ENCODE assay signal across 31 cellular contexts in the genomic region with DNA sequence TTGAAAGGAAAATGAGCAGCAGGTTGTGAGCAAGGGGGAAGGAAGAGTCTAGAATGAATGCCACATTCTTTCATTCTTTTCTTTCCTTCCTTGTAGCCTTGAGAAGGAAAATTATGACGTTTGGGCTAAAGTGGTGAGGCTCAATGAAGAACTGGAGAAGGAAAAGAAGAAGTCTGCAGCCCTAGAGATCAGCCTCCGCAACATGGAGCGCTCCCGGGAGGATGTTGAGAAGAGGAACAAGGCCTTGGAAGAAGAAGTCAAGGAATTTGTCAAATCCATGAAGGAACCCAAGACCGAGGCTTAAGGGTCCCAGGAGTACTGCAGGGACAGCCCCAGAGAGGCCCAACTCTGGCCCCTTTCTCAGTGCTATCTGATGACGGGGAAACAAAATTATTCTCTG. TPM values are rescaled to one million over a fixed set of nuclear protein-coding genes. Genes with fewer than 3 reads are reported as not detected.
DNase-seq lines count a peak whose midpoint lies in the region; ATAC-seq and TF ChIP-seq lines count a peak whose summit lies in the region.
"Had no signal": no experiment of that assay in that cellular context is flagged by ENCODE, and none has a peak within 500 bp of the region (broad histone marks: within the 10 kb centered on the region; RNA-seq: fewer than 3 reads in every experiment).

No MANE protein-coding gene starts in this region.

- H3K36me3 Mint-ChIP-seq in activated CD4-positive, alpha-beta T cell treated with anti-CD3 and anti-CD28 coated beads, Interleukin-2, amount 10 ng/mL, durations not matched to agents 24 days and 14 days (ENCODE audit: low read depth) = peaks cover 59% of the 10 kb centered on the region
- H3K36me3 Mint-ChIP-seq in CD4-positive, alpha-beta T cell (ENCODE audit: low read depth) = peaks cover 76% of the 10 kb centered on the region
- peaks cover 77% of the 10 kb centered on the region for H3K36me3 Mint-ChIP-seq in activated CD4-positive, alpha-beta memory T cell treated with anti-CD3 and anti-CD28 coated beads, Interleukin-2, amount 10 ng/mL, durations not matched to agents 7 days and 5 days (ENCODE audit: low read depth)
- H3K36me3 Mint-ChIP-seq in naive B cell = peaks cover 14 to 44% of the 10 kb centered on the region in 2 donors

- intact Hi-C loops in activated CD4-positive, alpha-beta T cell treated with anti-CD3 and anti-CD28 coated beads, Interleukin-2, amount 10 ng/mL, durations not matched to agents 24 days and 14 days (cut with micrococcal nuclease) = no loop called here
- intact Hi-C loops in CD4-positive, alpha-beta T cell (cut with DNase I, micrococcal nuclease) = no loop called here

- no peak for DNase-seq in activated CD4-positive, alpha-beta T cell treated with anti-CD3 and anti-CD28 coated beads, Interleukin-2, amount 10 ng/mL, durations not matched to agents 24 days and 14 days
- no peak for DNase-seq in activated CD4-positive, alpha-beta T cell treated with anti-CD3 and anti-CD28 coated beads for 48 hours
- DNase-seq in CD4-positive, alpha-beta T cell = no peak
- DNase-seq in activated CD4-positive, alpha-beta memory T cell treated with anti-CD3 and anti-CD28 coated beads, Interleukin-2, amount 10 ng/mL, durations not matched to agents 7 days and 5 days = no peak
- DNase-seq in naive B cell (no peak), NCI-H2081 (lab: John Stamatoyannopoulos, UW) (no peak), GM19240 (ENCODE audit: insufficient read length, low spot score) (no peak), NCI-H526 (lab: John Stamatoyannopoulos, UW) (no peak)
- DNase-seq: AML-193; brain microvascular endothelial cell; Calu3; effector memory CD4-positive, alpha-beta T cell; foreskin fibroblast; NCI-H1048; NCI-H187 treated with DMSO at 0.1 percent for 48 hours; NCI-H2227 treated with DMSO at 0.1 percent for 48 hours; NCI-H748 treated with DMSO at 0.1 percent for 48 hours; pancreas; stimulated activated CD4-positive, alpha-beta T cell treated with anti-CD3 and anti-CD28 coated beads, Interleukin-2, amount 100 ng/mL, for 24 hours; T-helper 9 cell; testis; uterus; WERI-Rb-1 had no signal

- TF ChIP-seq CTCF in CD4-positive, alpha-beta T cell (IDR thresholded peaks at IDR 0.05) = no peak

- no peaks in the 10 kb centered on the region for H3K9me3 ChIP-seq in CD4-positive, alpha-beta T cell (ENCODE audit: control insufficient read depth, low read length)
- H3K9me3 ChIP-seq: pancreas, testis, uterus had no signal

- no peaks in the 10 kb centered on the region for H3K9me3 Mint-ChIP-seq in activated CD4-positive, alpha-beta T cell treated with anti-CD3 and anti-CD28 coated beads, Interleukin-2, amount 10 ng/mL, durations not matched to agents 24 days and 14 days
- no peaks in the 10 kb centered on the region for H3K9me3 Mint-ChIP-seq in CD4-positive, alpha-beta T cell
- no peaks in the 10 kb centered on the region for H3K9me3 Mint-ChIP-seq in activated CD4-positive, alpha-beta memory T cell treated with anti-CD3 and anti-CD28 coated beads, Interleukin-2, amount 10 ng/mL, durations not matched to agents 7 days and 5 days
- no peaks in the 10 kb centered on the region for H3K9me3 Mint-ChIP-seq in naive B cell
- H3K9me3 Mint-ChIP-seq: nephron had no signal

- CTCF ChIA-PET in CD4-positive, alpha-beta T cell (lab: Charles Lee) = no interaction called here
- CTCF ChIA-PET in activated CD4-positive, alpha-beta memory T cell treated with anti-CD3 and anti-CD28 coated beads, Interleukin-2, amount 10 ng/mL, durations not matched to agents 7 days and 5 days (lab: Charles Lee) = no interaction called here

- H3K4me3 Mint-ChIP-seq in activated CD4-positive, alpha-beta T cell treated with anti-CD3 and anti-CD28 coated beads, Interleukin-2, amount 10 ng/mL, durations not matched to agents 24 days and 14 days = no peak overlapping the region
- no peak overlapping the region for H3K4me3 Mint-ChIP-seq in CD4-positive, alpha-beta T cell
- no peak overlapping the region for H3K4me3 Mint-ChIP-seq in activated CD4-positive, alpha-beta memory T cell treated with anti-CD3 and anti-CD28 coated beads, Interleukin-2, amount 10 ng/mL, durations not matched to agents 7 days and 5 days
- H3K4me3 Mint-ChIP-seq in naive B cell = no peak overlapping the region
- H3K4me3 Mint-ChIP-seq: nephron had no signal

- H3K27ac Mint-ChIP-seq in activated CD4-positive, alpha-beta T cell treated with anti-CD3 and anti-CD28 coated beads, Interleukin-2, amount 10 ng/mL, durations not matched to agents 24 days and 14 days = peak overlapping the region; percentile 12
- peak overlapping the region; percentile 87 for H3K27ac Mint-ChIP-seq in CD4-positive, alpha-beta T cell
- peak overlapping the region; percentile 24 for H3K27ac Mint-ChIP-seq in activated CD4-positive, alpha-beta memory T cell treated with anti-CD3 and anti-CD28 coated beads, Interleukin-2, amount 10 ng/mL, durations not matched to agents 7 days and 5 days
- H3K27ac Mint-ChIP-seq in naive B cell = peak overlapping the region in 4 of 6 donors; percentile 13 to 84 (median 76)
- H3K27ac Mint-ChIP-seq: nephron had no signal

- ATAC-seq in CD4-positive, alpha-beta T cell (ENCODE audit: poor library complexity) = no peak
- no peak for ATAC-seq in naive B cell (ENCODE audit: low read depth in 2 of 2)
- ATAC-seq: HCT116, HepG2, left lobe of liver, pancreas had no signal

- POLR2A ChIA-PET in CD4-positive, alpha-beta T cell (lab: Charles Lee) = no interaction called here
- POLR2A ChIA-PET in activated CD4-positive, alpha-beta memory T cell treated with anti-CD3 and anti-CD28 coated beads, Interleukin-2, amount 10 ng/mL, durations not matched to agents 7 days and 5 days (lab: Charles Lee) = no interaction called here

- no peak overlapping the region for H3K27ac ChIP-seq in CD4-positive, alpha-beta T cell (ENCODE audit: low read depth, low read length)
- H3K27ac ChIP-seq: brain microvascular endothelial cell, HL-60, pancreas, SK-N-MC, uterus, WERI-Rb-1 had no signal

- peaks cover 32% of the 10 kb centered on the region for H3K4me1 Mint-ChIP-seq in activated CD4-positive, alpha-beta T cell treated with anti-CD3 and anti-CD28 coated beads, Interleukin-2, amount 10 ng/mL, durations not matched to agents 24 days and 14 days
- peaks cover 51% of the 10 kb centered on the region for H3K4me1 Mint-ChIP-seq in CD4-positive, alpha-beta T cell (ENCODE audit: low read depth)
- H3K4me1 Mint-ChIP-seq in activated CD4-positive, alpha-beta memory T cell treated with anti-CD3 and anti-CD28 coated beads, Interleukin-2, amount 10 ng/mL, durations not matched to agents 7 days and 5 days = peaks cover 41% of the 10 kb centered on the region
- peaks cover 44 to 59% (median 53%) of the 10 kb centered on the region in 3 donors for H3K4me1 Mint-ChIP-seq in naive B cell

- no peaks in the 10 kb centered on the region for H3K27me3 ChIP-seq in CD4-positive, alpha-beta T cell (ENCODE audit: control insufficient read depth, insufficient read depth, low read length)
- H3K27me3 ChIP-seq: brain microvascular endothelial cell, pancreas, testis, uterus had no signal

- H3K27me3 Mint-ChIP-seq in activated CD4-positive, alpha-beta T cell treated with anti-CD3 and anti-CD28 coated beads, Interleukin-2, amount 10 ng/mL, durations not matched to agents 24 days and 14 days = no peaks in the 10 kb centered on the region
- no peaks in the 10 kb centered on the region for H3K27me3 Mint-ChIP-seq in CD4-positive, alpha-beta T cell
- H3K27me3 Mint-ChIP-seq in activated CD4-positive, alpha-beta memory T cell treated with anti-CD3 and anti-CD28 coated beads, Interleukin-2, amount 10 ng/mL, durations not matched to agents 7 days and 5 days = no peaks in the 10 kb centered on the region
- H3K27me3 Mint-ChIP-seq in naive B cell = no peaks in the 10 kb centered on the region

RNA-seq across cellular contexts. Expression of a gene that starts 45.3 kb away (rescaled TPM):
- not detected in 2 replicates for total RNA-seq in activated CD4-positive, alpha-beta T cell treated with anti-CD3 and anti-CD28 coated beads, Interleukin-2, amount 10 ng/mL, durations not matched to agents 24 days and 14 days
- total RNA-seq in CD4-positive, alpha-beta T cell = not detected
- total RNA-seq in activated CD4-positive, alpha-beta memory T cell treated with anti-CD3 and anti-CD28 coated beads, Interleukin-2, amount 10 ng/mL, durations not matched to agents 7 days and 5 days = under 1 TPM in 1 of 2 experiments, not detected in 1; 0.18 TPM
- polyA plus RNA-seq in naive B cell (ENCODE audit: low read depth in 6 of 6) = not detected
- total RNA-seq: Calu3, HepG2, pancreas, smooth muscle cell, testis, uterus had no signal
- polyA plus RNA-seq: esophagus, HepG2, pancreas, smooth muscle cell had no signal

Comparison
In these comparisons a context has a peak if more than half of its experiments do, and no peak if none do; other contexts are left out.
1. H3K27ac Mint-ChIP-seq: peak in every context shown above with its lines; median percentile 87 in CD4-positive, alpha-beta T cell; 76 in naive B cell; 24 in activated CD4-positive, alpha-beta memory T cell treated with anti-CD3 and anti-CD28 coated beads, Interleukin-2, amount 10 ng/mL, durations not matched to agents 7 days and 5 days; 12 in activated CD4-positive, alpha-beta T cell treated with anti-CD3 and anti-CD28 coated beads, Interleukin-2, amount 10 ng/mL, durations not matched to agents 24 days and 14 days.